Comparison of ENCODE assay signal across 9 cellular contexts in genomic region chr2:203225423-203226039, GRCh38. TPM values are rescaled to one million over a fixed set of nuclear protein-coding genes. Genes with fewer than 3 reads are reported as not detected.
A peak's percentile ranks its signal among the peaks of the same experiment; 100 is the strongest.
DNase-seq lines count a peak whose midpoint lies in the region; ATAC-seq, FAIRE-seq and TF ChIP-seq lines count a peak whose summit lies in the region.
"Had no signal": no experiment of that assay in that cellular context is flagged by ENCODE, and none has a peak within 500 bp of the region (broad histone marks: within the 10 kb centered on the region; RNA-seq: fewer than 3 reads in every experiment).

No MANE protein-coding gene starts in this region.

- ATAC-seq in GM21528 (IDR thresholded peaks at IDR 0.05; ENCODE audit: low FRiP score, unreplicated experiment) = peak; percentile 49
- peak; percentile 90 for ATAC-seq in HepG2

- H3K4me2 ChIP-seq in HepG2 (ENCODE audit: low read depth, low read length) = no peak overlapping the region

- H3K27me3 ChIP-seq in HepG2 (ENCODE audit: control insufficient read depth in 1 of 2, insufficient read depth in 2 of 2, low read length in 2 of 2) = no peaks in the 10 kb centered on the region
- H3K27me3 ChIP-seq: neutrophil had no signal

- H3K36me3 ChIP-seq in HepG2 (replicated peaks in 1 of 2; ENCODE audit: control insufficient read depth in 1 of 2, insufficient read depth in 2 of 2, low read length in 2 of 2) = no peaks in the 10 kb centered on the region
- H3K36me3 ChIP-seq: neutrophil had no signal

- peak; percentile 88 for FAIRE-seq in HepG2 (lab: Jason Lieb, UNC)

- H2AFZ ChIP-seq in HepG2 (ENCODE audit: low read length) = no peak overlapping the region

- peak; percentile 45 for DNase-seq in DMS 273 (lab: John Stamatoyannopoulos, UW; ENCODE audit: unreplicated experiment)
- peak; percentile 1 for DNase-seq in OCI-M2 (lab: John Stamatoyannopoulos, UW; ENCODE audit: unreplicated experiment)
- no peak for DNase-seq in astrocyte of the cerebellum (ENCODE audit: low read depth)
- DNase-seq in HepG2 (ENCODE audit: low spot score) = peak; percentile 35
- no peak for DNase-seq in mucosa of gallbladder (ENCODE audit: low spot score)
- no peak for DNase-seq in GF-D8 (lab: John Stamatoyannopoulos, UW)
- no peak for DNase-seq in UCSD-AML1 (lab: John Stamatoyannopoulos, UW; ENCODE audit: unreplicated experiment)

- no peak for TF ChIP-seq POLR2A in HepG2 (IDR thresholded peaks at IDR 0.05; ENCODE audit: insufficient read depth in 1 of 2, low read depth in 2 of 2, low read length in 2 of 2)

- intact Hi-C loops in HepG2 (cut with micrococcal nuclease; ENCODE audit: unreplicated experiment) = loop anchor here (1.0 to 10.0 kb wide), 6 partner anchors 13 to 684 kb away; no protein-coding TSS in a partner anchor

- TF ChIP-seq CTCF in astrocyte of the cerebellum (IDR thresholded peaks at IDR 0.05; ENCODE audit: low read depth, low read length, missing control alignments) (peak; percentile 77), HepG2 (CRISPR knock-in tag; IDR thresholded peaks at IDR 0.05) (peak; percentile 75)

- CTCF ChIA-PET in HepG2 (lab: Yijun Ruan, JAX; ENCODE audit: low intra/inter-chr PET ratio, low total read pairs) = interaction anchor here (1.1 to 2.0 kb wide), 4 partner anchors 13 to 684 kb away, joined by 3 to 10 read pairs (median 5); partner anchors contain the start of gene CYP20A1

- peak; percentile 70 for TF ChIP-seq RAD21 in HepG2 (CRISPR knock-in tag; IDR thresholded peaks at IDR 0.05)

- POLR2A ChIA-PET in HepG2 (lab: Yijun Ruan, JAX) = interaction anchor here (1.2 to 4.4 kb wide), 2 partner anchors 10 to 13 kb away, joined by 3 to 25 read pairs; partner anchors contain the start of gene CYP20A1

- H3K79me2 ChIP-seq in HepG2 (ENCODE audit: insufficient read depth, low read length) = no peaks in the 10 kb centered on the region

- H3K4me1 ChIP-seq in HepG2 (ENCODE audit: insufficient read depth, low read length) = peaks cover 27% of the 10 kb centered on the region

- H3K9me3 ChIP-seq in HepG2 (ENCODE audit: low read length) = no peaks in the 10 kb centered on the region
- H3K9me3 ChIP-seq: neutrophil had no signal

- 93% methylated on average over 2 of the region's 2 CpGs for WGBS in HepG2 (ENCODE audit: low lambda C conversion rate)

- no peak overlapping the region for H3K27ac ChIP-seq in HepG2 (ENCODE audit: extremely low read length, insufficient read depth, low read length)
- H3K27ac ChIP-seq: neutrophil had no signal

- no peak for TF ChIP-seq EP300 in HepG2 (IDR thresholded peaks at IDR 0.05; ENCODE audit: low read depth in 2 of 2, low read length in 2 of 2)
- no peak for TF ChIP-seq EP300 in HepG2 (CRISPR knock-in tag; IDR thresholded peaks at IDR 0.05; ENCODE audit: borderline replicate concordance)

- H3K9ac ChIP-seq in HepG2 (ENCODE audit: insufficient read depth, low read depth, low read length) = no peak overlapping the region

- BruUV-seq in HepG2 (replicated peaks; lab: Mats Ljungman, UMichigan) = no TSS peak

- no peaks in the 10 kb centered on the region for H4K20me1 ChIP-seq in HepG2 (ENCODE audit: insufficient read depth, low read length)

- in situ Hi-C loops in astrocyte of the cerebellum (cut with HindIII; ENCODE audit: low sequenced_read_pairs) = no loop called here
- in situ Hi-C loops in HepG2 (cut with HindIII; ENCODE audit: extremely low pct_ligation_motif_present, low pct_unique_long_range_greater_than_20kb) = loop anchor here (10.0 to 25.0 kb wide), 3 partner anchors 229 to 689 kb away; no protein-coding TSS in a partner anchor

- no peak overlapping the region for H3K4me3 ChIP-seq in astrocyte of the cerebellum (ENCODE audit: low read depth, low read length)
- H3K4me3 ChIP-seq in HepG2 (replicated peaks in 1 of 3; ENCODE audit: insufficient read depth in 1 of 3, low read depth in 2 of 3, low read length in 3 of 3) = no peak overlapping the region

TF ChIP-seq in HepG2, 621 proteins besides CTCF, POLR2A, EP300 and RAD21 (continues in another document):
- 0 out of 2 replicates have a peak, but pooled peaks have one; percentile 15 for TF ChIP-seq GMEB1 (CRISPR knock-in tag; IDR thresholded peaks at IDR 0.05; ENCODE audit: borderline replicate concordance)
- TF ChIP-seq POGZ (CRISPR knock-in tag; IDR thresholded peaks at IDR 0.05) = peak; percentile 19; the same call in 1 of the 2 replicates
- TF ChIP-seq SOX6 (IDR thresholded peaks at IDR 0.05) = no peak
- 0 out of 2 replicates have a peak, but pooled peaks have one; percentile 18 for TF ChIP-seq SOX6 (CRISPR knock-in tag; IDR thresholded peaks at IDR 0.05)
- no peak for TF ChIP-seq JUN (CRISPR knock-in tag; IDR thresholded peaks at IDR 0.05)
- TF ChIP-seq IKZF5 (CRISPR knock-in tag; IDR thresholded peaks at IDR 0.05) = 0 out of 2 replicates have a peak, but pooled peaks have one; percentile 38
- TF ChIP-seq STAT6 (CRISPR knock-in tag; IDR thresholded peaks at IDR 0.05; ENCODE audit: borderline replicate concordance) = 0 out of 2 replicates have a peak, but pooled peaks have one; percentile 44
- TF ChIP-seq LCORL (IDR thresholded peaks at IDR 0.05) = no peak
- TF ChIP-seq LCORL (CRISPR knock-in tag; IDR thresholded peaks at IDR 0.05) = 0 out of 2 replicates have a peak, but pooled peaks have one; percentile 36
- TF ChIP-seq SMC3 (IDR thresholded peaks at IDR 0.05; ENCODE audit: low read length) = peak; percentile 77; the same call in 1 of the 2 replicates

RNA-seq across cellular contexts. Expression of gene CYP20A1, which starts 13.3 kb away (rescaled TPM):
- total RNA-seq in HepG2 (2016; rRNA removed; fragmentation: Illumina TruSeq; extraction: Trizol) (32.8 and 35.3 TPM in 2 replicates), mucosa of gallbladder (32.5 TPM)
- total RNA-seq in HepG2 (2016; cell fraction: cytosol; rRNA removed; fragmentation: Illumina TruSeq; extraction: Trizol; ENCODE audit: low read depth) = 12.6 and 13.4 TPM in 2 replicates
- 28.8 and 36.5 TPM in 2 replicates for total RNA-seq in HepG2 (2016; cell fraction: insoluble cytoplasmic fraction; rRNA removed; fragmentation: Illumina TruSeq; extraction: Trizol)
- 19.8 and 22.5 TPM in 2 replicates for total RNA-seq in HepG2 (2016; cell fraction: membrane; rRNA removed; fragmentation: Illumina TruSeq; extraction: Trizol)
- total RNA-seq in HepG2 (2016; cell fraction: nucleus; rRNA removed; fragmentation: Illumina TruSeq; extraction: Trizol) = 28.0 and 28.3 TPM in 2 replicates
- 7.6 and 9.6 TPM in 2 replicates for polyA plus RNA-seq in HepG2 (2011; rRNA removed)
- 6.6 and 9.6 TPM in 2 replicates for polyA plus RNA-seq in HepG2 (2011; cell fraction: cytosol; rRNA removed)
- polyA plus RNA-seq in HepG2 (2011; cell fraction: nucleus; rRNA removed) = 3.7 and 4.4 TPM in 2 replicates
- polyA plus RNA-seq in HepG2 (2012) = 9.4 and 11.9 TPM in 2 replicates
- 11.9 and 13.6 TPM in 2 replicates for polyA plus RNA-seq in HepG2 (2016; cell fraction: cytosol; fragmentation: Illumina TruSeq; extraction: Trizol; ENCODE audit: low read depth)
- polyA plus RNA-seq in HepG2 (2016; cell fraction: insoluble cytoplasmic fraction; fragmentation: Illumina TruSeq; extraction: Trizol; ENCODE audit: low read depth) = 17.9 and 18.6 TPM in 2 replicates
- 14.9 and 16.7 TPM in 2 replicates for polyA plus RNA-seq in HepG2 (2016; cell fraction: membrane; fragmentation: Illumina TruSeq; extraction: Trizol; ENCODE audit: low read depth)
- polyA plus RNA-seq in HepG2 (2016; cell fraction: nucleus; fragmentation: Illumina TruSeq; extraction: Trizol; ENCODE audit: insufficient read depth, low read depth) = 20.4 and 20.5 TPM in 2 replicates
- polyA minus RNA-seq in HepG2 (2011; rRNA and poly(A)+ RNA removed; ENCODE audit: low replicate concordance) = 4.8 and 6.6 TPM in 2 replicates
- polyA minus RNA-seq in HepG2 (2011; cell fraction: cytosol; rRNA and poly(A)+ RNA removed) = 15.3 and 18.0 TPM in 2 replicates
- polyA minus RNA-seq in HepG2 (2011; cell fraction: nucleus; rRNA and poly(A)+ RNA removed) = 20.6 TPM in 2 replicates

Comparison
In these comparisons a context has a peak if more than half of its experiments do, and no peak if none do; other contexts are left out.
1. DNase-seq: peak in DMS 273 (single experiment), OCI-M2 (single experiment) and HepG2 (single experiment); none in astrocyte of the cerebellum (single experiment), mucosa of gallbladder (single experiment), GF-D8 (single experiment) and UCSD-AML1 (single experiment).